In the genomic region with DNA sequence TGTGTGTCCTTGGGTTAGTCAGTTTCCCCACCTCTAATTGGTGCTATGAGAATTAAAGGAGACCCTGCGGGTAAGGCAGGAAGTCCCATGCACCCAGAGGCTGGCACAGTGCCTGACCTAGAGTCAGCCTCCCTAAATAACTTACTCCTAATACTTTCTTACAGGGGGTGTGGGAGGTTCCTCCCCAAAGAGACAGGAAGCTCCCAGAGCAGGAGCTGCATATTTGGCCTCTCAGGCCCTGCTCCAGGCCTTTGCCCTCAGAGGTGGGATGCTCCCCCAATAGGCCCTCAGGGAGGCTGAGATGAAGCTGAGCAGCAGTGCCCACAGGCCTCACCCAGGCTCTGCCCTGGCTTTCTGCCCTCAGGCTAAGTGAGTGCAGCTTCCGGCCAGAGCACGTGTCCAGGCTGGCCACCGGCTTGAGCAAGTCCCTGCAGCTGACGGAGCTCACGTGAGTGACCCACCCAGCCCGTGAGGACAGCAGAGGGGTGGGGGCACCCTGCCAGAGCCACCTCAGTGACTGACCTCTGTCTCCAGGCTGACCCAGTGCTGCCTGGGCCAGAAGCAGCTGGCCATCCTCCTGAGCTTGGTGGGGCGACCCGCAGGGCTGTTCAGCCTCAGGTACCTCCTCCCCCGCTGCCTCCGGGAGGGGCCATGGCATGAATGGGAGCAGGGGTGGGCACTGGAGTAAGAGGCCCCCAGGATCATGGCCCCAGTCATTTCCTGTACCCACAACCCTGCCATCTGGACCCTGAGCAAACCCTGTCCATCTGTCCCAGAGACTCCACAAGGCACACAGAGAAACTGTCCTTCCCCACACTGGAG, we compare ENCODE assay signal across 1 cellular context.
TF ChIP-seq lines count a peak whose summit lies in the region.

No MANE protein-coding gene starts in this region.

TF ChIP-seq in HepG2, 621 proteins besides CTCF, POLR2A, EP300 and RAD21 (continued from another document and continues in another):
- TF ChIP-seq, protein P1, sequence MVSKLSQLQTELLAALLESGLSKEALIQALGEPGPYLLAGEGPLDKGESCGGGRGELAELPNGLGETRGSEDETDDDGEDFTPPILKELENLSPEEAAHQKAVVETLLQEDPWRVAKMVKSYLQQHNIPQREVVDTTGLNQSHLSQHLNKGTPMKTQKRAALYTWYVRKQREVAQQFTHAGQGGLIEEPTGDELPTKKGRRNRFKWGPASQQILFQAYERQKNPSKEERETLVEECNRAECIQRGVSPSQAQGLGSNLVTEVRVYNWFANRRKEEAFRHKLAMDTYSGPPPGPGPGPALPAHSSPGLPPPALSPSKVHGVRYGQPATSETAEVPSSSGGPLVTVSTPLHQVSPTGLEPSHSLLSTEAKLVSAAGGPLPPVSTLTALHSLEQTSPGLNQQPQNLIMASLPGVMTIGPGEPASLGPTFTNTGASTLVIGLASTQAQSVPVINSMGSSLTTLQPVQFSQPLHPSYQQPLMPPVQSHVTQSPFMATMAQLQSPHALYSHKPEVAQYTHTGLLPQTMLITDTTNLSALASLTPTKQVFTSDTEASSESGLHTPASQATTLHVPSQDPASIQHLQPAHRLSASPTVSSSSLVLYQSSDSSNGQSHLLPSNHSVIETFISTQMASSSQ (IDR thresholded peaks at IDR 0.05; ENCODE audit: low read depth) = no peak
- TF ChIP-seq, protein P1 (CRISPR knock-in tag; IDR thresholded peaks at IDR 0.05; ENCODE audit: borderline replicate concordance) = no peak
- TF ChIP-seq PHF21A (CRISPR knock-in tag; IDR thresholded peaks at IDR 0.05) (no peak), ASH2L (IDR thresholded peaks at IDR 0.05; ENCODE audit: insufficient read length, low read depth, low read length) (no peak), ONECUT2 (CRISPR knock-in tag; IDR thresholded peaks at IDR 0.05) (no peak), TRIM24 (CRISPR knock-in tag; IDR thresholded peaks at IDR 0.05) (no peak), HOXA3 (CRISPR knock-in tag; IDR thresholded peaks at IDR 0.05) (peak; percentile 35; the same call in 1 of the 2 replicates), IKZF1 (IDR thresholded peaks at IDR 0.05) (no peak), PAF1 (CRISPR knock-in tag; IDR thresholded peaks at IDR 0.05) (no peak), HDAC1 (CRISPR knock-in tag; IDR thresholded peaks at IDR 0.05) (no peak), ZNF772 (CRISPR knock-in tag; IDR thresholded peaks at IDR 0.05) (no peak), ZNF451 (CRISPR knock-in tag; IDR thresholded peaks at IDR 0.05) (no peak), ZNF274 (CRISPR knock-in tag; IDR thresholded peaks at IDR 0.05) (no peak), ZNF138 (CRISPR knock-in tag; IDR thresholded peaks at IDR 0.05; ENCODE audit: low read depth) (no peak), ZNF44 (CRISPR knock-in tag; IDR thresholded peaks at IDR 0.05) (no peak), RORA (CRISPR knock-in tag; IDR thresholded peaks at IDR 0.05) (no peak), CC2D1A (CRISPR knock-in tag; IDR thresholded peaks at IDR 0.05) (no peak), ZNF224 (CRISPR knock-in tag; IDR thresholded peaks at IDR 0.05) (no peak), SMC3 (IDR thresholded peaks at IDR 0.05; ENCODE audit: low read length) (no peak), SPEN (CRISPR knock-in tag; IDR thresholded peaks at IDR 0.05; ENCODE audit: low read depth) (no peak), ZSCAN21 (CRISPR knock-in tag; IDR thresholded peaks at IDR 0.05; ENCODE audit: borderline replicate concordance) (no peak), GZF1 (CRISPR knock-in tag; IDR thresholded peaks at IDR 0.05) (no peak), TGIF2 (CRISPR knock-in tag; IDR thresholded peaks at IDR 0.05) (no peak), ZNF256 (CRISPR knock-in tag; conservative IDR thresholded peaks at IDR 0.05) (no peak), ZKSCAN8 (CRISPR knock-in tag; IDR thresholded peaks at IDR 0.05; ENCODE audit: borderline replicate concordance) (no peak), ELF1 (CRISPR knock-in tag; IDR thresholded peaks at IDR 0.05) (peak; percentile 29; the same call in 1 of the 2 replicates), ZNF567 (CRISPR knock-in tag; IDR thresholded peaks at IDR 0.05; ENCODE audit: borderline replicate concordance) (no peak), TARDBP (CRISPR knock-in tag; IDR thresholded peaks at IDR 0.05) (no peak), ZNF672 (CRISPR knock-in tag; IDR thresholded peaks at IDR 0.05) (no peak), SAP130 (CRISPR knock-in tag; IDR thresholded peaks at IDR 0.05; ENCODE audit: low read depth) (peak; percentile 37; the same call in 1 of the 2 replicates), MTF2 (CRISPR knock-in tag; IDR thresholded peaks at IDR 0.05; ENCODE audit: borderline replicate concordance) (no peak), ZNF335 (CRISPR knock-in tag; IDR thresholded peaks at IDR 0.05) (no peak), ZNF333 (CRISPR knock-in tag; IDR thresholded peaks at IDR 0.05; ENCODE audit: borderline replicate concordance) (no peak), ZNF547 (CRISPR knock-in tag; IDR thresholded peaks at IDR 0.05) (no peak), KLF12 (CRISPR knock-in tag; IDR thresholded peaks at IDR 0.05; ENCODE audit: borderline replicate concordance) (no peak), SRSF1 (optimal IDR thresholded peaks at IDR 0.05; ENCODE audit: low read depth, low read length) (no peak), HNRNPUL1 (IDR thresholded peaks at IDR 0.05; ENCODE audit: low read depth, low read length) (no peak), ISL2 (CRISPR knock-in tag; IDR thresholded peaks at IDR 0.05) (no peak), ZNF558 (CRISPR knock-in tag; IDR thresholded peaks at IDR 0.05; ENCODE audit: borderline replicate concordance) (no peak), HNRNPLL (IDR thresholded peaks at IDR 0.05; ENCODE audit: low read depth, low read length, poor library complexity, severe bottlenecking) (peak; percentile 21), ZNF160 (CRISPR knock-in tag; IDR thresholded peaks at IDR 0.05) (no peak), RARA (CRISPR knock-in tag; IDR thresholded peaks at IDR 0.05) (peak; percentile 41; the same call in 1 of the 2 replicates), JUNB (CRISPR knock-in tag; IDR thresholded peaks at IDR 0.05; ENCODE audit: borderline replicate concordance) (no peak), ISX (CRISPR knock-in tag; conservative IDR thresholded peaks at IDR 0.05) (no peak), SOX5 (CRISPR knock-in tag; IDR thresholded peaks at IDR 0.05; ENCODE audit: borderline replicate concordance) (no peak)
- TF ChIP-seq, protein P2, sequence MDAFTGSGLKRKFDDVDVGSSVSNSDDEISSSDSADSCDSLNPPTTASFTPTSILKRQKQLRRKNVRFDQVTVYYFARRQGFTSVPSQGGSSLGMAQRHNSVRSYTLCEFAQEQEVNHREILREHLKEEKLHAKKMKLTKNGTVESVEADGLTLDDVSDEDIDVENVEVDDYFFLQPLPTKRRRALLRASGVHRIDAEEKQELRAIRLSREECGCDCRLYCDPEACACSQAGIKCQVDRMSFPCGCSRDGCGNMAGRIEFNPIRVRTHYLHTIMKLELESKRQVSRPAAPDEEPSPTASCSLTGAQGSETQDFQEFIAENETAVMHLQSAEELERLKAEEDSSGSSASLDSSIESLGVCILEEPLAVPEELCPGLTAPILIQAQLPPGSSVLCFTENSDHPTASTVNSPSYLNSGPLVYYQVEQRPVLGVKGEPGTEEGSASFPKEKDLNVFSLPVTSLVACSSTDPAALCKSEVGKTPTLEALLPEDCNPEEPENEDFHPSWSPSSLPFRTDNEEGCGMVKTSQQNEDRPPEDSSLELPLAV (CRISPR knock-in tag; conservative IDR thresholded peaks at IDR 0.05; ENCODE audit: low read depth) = no peak
- TF ChIP-seq, protein P3, sequence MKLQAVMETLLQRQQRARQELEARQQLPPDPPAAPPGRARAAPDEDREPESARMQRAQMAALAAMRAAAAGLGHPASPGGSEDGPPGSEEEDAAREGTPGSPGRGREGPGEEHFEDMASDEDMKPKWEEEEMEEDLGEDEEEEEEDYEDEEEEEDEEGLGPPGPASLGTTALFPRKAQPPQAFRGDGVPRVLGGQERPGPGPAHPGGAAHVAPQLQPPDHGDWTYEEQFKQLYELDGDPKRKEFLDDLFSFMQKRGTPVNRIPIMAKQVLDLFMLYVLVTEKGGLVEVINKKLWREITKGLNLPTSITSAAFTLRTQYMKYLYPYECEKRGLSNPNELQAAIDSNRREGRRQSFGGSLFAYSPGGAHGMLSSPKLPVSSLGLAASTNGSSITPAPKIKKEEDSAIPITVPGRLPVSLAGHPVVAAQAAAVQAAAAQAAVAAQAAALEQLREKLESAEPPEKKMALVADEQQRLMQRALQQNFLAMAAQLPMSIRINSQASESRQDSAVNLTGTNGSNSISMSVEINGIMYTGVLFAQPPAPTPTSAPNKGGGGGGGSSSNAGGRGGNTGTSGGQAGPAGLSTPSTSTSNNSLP (IDR thresholded peaks at IDR 0.05; ENCODE audit: low read depth, low read length) = no peak
- TF ChIP-seq, protein P4, sequence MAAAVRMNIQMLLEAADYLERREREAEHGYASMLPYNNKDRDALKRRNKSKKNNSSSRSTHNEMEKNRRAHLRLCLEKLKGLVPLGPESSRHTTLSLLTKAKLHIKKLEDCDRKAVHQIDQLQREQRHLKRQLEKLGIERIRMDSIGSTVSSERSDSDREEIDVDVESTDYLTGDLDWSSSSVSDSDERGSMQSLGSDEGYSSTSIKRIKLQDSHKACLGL (CRISPR knock-in tag; IDR thresholded peaks at IDR 0.05) = 0 out of 2 replicates have a peak, but pooled peaks have one; percentile 53
- TF ChIP-seq, protein P5, sequence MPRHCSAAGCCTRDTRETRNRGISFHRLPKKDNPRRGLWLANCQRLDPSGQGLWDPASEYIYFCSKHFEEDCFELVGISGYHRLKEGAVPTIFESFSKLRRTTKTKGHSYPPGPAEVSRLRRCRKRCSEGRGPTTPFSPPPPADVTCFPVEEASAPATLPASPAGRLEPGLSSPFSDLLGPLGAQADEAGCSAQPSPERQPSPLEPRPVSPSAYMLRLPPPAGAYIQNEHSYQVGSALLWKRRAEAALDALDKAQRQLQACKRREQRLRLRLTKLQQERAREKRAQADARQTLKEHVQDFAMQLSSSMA (CRISPR knock-in tag; IDR thresholded peaks at IDR 0.05) = no peak
- TF ChIP-seq, protein P6, sequence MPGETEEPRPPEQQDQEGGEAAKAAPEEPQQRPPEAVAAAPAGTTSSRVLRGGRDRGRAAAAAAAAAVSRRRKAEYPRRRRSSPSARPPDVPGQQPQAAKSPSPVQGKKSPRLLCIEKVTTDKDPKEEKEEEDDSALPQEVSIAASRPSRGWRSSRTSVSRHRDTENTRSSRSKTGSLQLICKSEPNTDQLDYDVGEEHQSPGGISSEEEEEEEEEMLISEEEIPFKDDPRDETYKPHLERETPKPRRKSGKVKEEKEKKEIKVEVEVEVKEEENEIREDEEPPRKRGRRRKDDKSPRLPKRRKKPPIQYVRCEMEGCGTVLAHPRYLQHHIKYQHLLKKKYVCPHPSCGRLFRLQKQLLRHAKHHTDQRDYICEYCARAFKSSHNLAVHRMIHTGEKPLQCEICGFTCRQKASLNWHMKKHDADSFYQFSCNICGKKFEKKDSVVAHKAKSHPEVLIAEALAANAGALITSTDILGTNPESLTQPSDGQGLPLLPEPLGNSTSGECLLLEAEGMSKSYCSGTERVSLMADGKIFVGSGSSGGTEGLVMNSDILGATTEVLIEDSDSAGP (CRISPR knock-in tag; IDR thresholded peaks at IDR 0.05; ENCODE audit: borderline replicate concordance) = peak; percentile 63; the same call in 1 of the 2 replicates
- TF ChIP-seq, protein P7, sequence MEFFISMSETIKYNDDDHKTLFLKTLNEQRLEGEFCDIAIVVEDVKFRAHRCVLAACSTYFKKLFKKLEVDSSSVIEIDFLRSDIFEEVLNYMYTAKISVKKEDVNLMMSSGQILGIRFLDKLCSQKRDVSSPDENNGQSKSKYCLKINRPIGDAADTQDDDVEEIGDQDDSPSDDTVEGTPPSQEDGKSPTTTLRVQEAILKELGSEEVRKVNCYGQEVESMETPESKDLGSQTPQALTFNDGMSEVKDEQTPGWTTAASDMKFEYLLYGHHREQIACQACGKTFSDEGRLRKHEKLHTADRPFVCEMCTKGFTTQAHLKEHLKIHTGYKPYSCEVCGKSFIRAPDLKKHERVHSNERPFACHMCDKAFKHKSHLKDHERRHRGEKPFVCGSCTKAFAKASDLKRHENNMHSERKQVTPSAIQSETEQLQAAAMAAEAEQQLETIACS (CRISPR knock-in tag; IDR thresholded peaks at IDR 0.05) = no peak
- TF ChIP-seq, protein P8, sequence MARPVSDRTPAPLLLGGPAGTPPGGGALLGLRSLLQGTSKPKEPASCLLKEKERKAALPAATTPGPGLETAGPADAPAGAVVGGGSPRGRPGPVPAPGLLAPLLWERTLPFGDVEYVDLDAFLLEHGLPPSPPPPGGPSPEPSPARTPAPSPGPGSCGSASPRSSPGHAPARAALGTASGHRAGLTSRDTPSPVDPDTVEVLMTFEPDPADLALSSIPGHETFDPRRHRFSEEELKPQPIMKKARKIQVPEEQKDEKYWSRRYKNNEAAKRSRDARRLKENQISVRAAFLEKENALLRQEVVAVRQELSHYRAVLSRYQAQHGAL (CRISPR knock-in tag; IDR thresholded peaks at IDR 0.05; ENCODE audit: not compliant biosample characterization) = no peak
- TF ChIP-seq, protein P9, sequence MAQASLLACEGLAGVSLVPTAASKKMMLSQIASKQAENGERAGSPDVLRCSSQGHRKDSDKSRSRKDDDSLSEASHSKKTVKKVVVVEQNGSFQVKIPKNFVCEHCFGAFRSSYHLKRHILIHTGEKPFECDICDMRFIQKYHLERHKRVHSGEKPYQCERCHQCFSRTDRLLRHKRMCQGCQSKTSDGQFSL (CRISPR knock-in tag; IDR thresholded peaks at IDR 0.05) = no peak
- TF ChIP-seq, protein P10, sequence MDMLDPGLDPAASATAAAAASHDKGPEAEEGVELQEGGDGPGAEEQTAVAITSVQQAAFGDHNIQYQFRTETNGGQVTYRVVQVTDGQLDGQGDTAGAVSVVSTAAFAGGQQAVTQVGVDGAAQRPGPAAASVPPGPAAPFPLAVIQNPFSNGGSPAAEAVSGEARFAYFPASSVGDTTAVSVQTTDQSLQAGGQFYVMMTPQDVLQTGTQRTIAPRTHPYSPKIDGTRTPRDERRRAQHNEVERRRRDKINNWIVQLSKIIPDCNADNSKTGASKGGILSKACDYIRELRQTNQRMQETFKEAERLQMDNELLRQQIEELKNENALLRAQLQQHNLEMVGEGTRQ (IDR thresholded peaks at IDR 0.05; ENCODE audit: low read depth, low read length) = peak; percentile 63; the same call in 1 of the 2 replicates
- TF ChIP-seq, protein P10 (CRISPR knock-in tag; IDR thresholded peaks at IDR 0.05; ENCODE audit: borderline replicate concordance) = peak; percentile 58; the same call in 1 of the 2 replicates
